In the genomic region with DNA sequence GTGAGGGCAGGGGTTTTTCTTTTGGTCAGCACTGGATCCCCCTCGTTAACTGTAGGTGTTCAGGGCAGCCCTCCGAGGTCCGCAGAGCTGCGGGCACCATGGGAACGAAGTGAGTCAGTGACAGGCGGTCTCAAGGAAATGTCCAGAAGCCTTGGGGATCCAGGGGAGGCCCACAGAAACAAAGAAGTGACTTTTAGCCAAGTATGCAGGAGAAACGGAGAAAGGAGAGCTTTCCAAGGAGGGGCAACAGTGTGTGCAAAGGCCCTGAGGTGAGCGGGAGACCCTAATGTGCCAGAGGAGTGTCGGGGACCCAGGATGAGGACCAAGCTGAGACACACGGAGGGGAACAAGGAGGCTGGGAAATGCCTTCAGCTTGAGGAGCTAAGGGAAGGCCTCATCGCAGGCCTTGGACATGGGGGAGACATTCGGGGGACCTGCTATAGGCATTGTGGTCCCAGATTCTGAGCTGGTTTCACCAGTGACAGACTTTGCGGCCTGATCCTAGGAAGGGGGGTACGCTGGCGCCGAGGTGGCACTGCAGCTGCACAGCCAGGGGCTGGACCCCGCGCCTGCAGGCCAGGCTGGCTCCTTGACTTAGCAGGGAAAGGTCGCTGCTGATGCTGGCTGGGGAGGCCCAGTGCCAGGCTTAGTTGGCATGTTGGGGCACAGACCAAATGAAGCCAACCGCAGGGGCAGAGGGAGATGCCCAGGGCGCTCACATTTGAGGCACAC, we compare ENCODE assay signal across 9 cellular contexts. TPM values are rescaled to one million over a fixed set of nuclear protein-coding genes. Genes with fewer than 3 reads are reported as not detected.
DNase-seq lines count a peak whose midpoint lies in the region; ATAC-seq and TF ChIP-seq lines count a peak whose summit lies in the region.
"Had no signal": no experiment of that assay in that cellular context is flagged by ENCODE, and none has a peak within 500 bp of the region (broad histone marks: within the 10 kb centered on the region; RNA-seq: fewer than 3 reads in every experiment).

No MANE protein-coding gene starts in this region.

- H3K27me3 ChIP-seq in OCI-LY3 (ENCODE audit: low read depth, low read length) (no peaks in the 10 kb centered on the region), esophagus (ENCODE audit: control insufficient read depth in 1 of 2, insufficient read depth in 2 of 2, low read length in 2 of 2) (no peaks in the 10 kb centered on the region)

- H3K27me3 Mint-ChIP-seq in Calu3 (ENCODE audit: unreplicated experiment) (no peaks in the 10 kb centered on the region), progenitor cell of endocrine pancreas (no peaks in the 10 kb centered on the region)

- H3K36me3 ChIP-seq in OCI-LY3 (replicated peaks; ENCODE audit: low read depth, low read length) = peaks cover 21% of the 10 kb centered on the region
- H3K36me3 ChIP-seq in esophagus (ENCODE audit: control insufficient read depth in 2 of 2, insufficient read depth in 2 of 2, low read length in 1 of 2) = peaks cover 4 to 34% of the 10 kb centered on the region in 2 donors

- H3K4me1 ChIP-seq in OCI-LY3 (ENCODE audit: low read length) = peaks cover 14% of the 10 kb centered on the region
- peaks cover 3 to 24% of the 10 kb centered on the region in 2 donors for H3K4me1 ChIP-seq in esophagus (ENCODE audit: control insufficient read depth in 2 of 2, insufficient read depth in 2 of 2, low read length in 1 of 2)

- H3K9me3 ChIP-seq in OCI-LY3 (ENCODE audit: insufficient read depth, low read length) = no peaks in the 10 kb centered on the region
- H3K9me3 ChIP-seq in esophagus (ENCODE audit: control insufficient read depth in 2 of 2, insufficient read depth in 1 of 2, low read depth in 1 of 2, low read length in 1 of 2) = no peaks in the 10 kb centered on the region

- DNase-seq in Calu3 = no peak
- DNase-seq in progenitor cell of endocrine pancreas (ENCODE audit: low spot score, unreplicated experiment) = no peak
- no peak for DNase-seq in NCI-H524 treated with DMSO at 0.1 percent for 48 hours (lab: John Stamatoyannopoulos, UW)
- no peak for DNase-seq in HEK293T (ENCODE audit: extremely low spot score)
- DNase-seq in NCI-H2081 (lab: John Stamatoyannopoulos, UW) = no peak
- DNase-seq: NCI-H1092 treated with DMSO at 0.1 percent for 48 hours had no signal

- no peak for ATAC-seq in HG03025 (IDR thresholded peaks at IDR 0.05; ENCODE audit: low FRiP score, unreplicated experiment)

- POLR2A ChIA-PET in HEK293T (lab: Yijun Ruan, JAX) = no interaction called here

- intact Hi-C loops in Calu3 (cut with micrococcal nuclease; ENCODE audit: unreplicated experiment) = no loop called here

- H3K9ac ChIP-seq in OCI-LY3 (ENCODE audit: low read length) = peak overlapping the region; percentile 76; the same call in 1 of the 2 replicates

- TF ChIP-seq CTCF in Calu3 (IDR thresholded peaks at IDR 0.05; ENCODE audit: unreplicated experiment) (no peak), OCI-LY3 (IDR thresholded peaks at IDR 0.05; ENCODE audit: low read depth, low read length) (no peak), progenitor cell of endocrine pancreas (IDR thresholded peaks at IDR 0.05; ENCODE audit: unreplicated experiment) (no peak)

- peaks cover 20% of the 10 kb centered on the region for H3K4me1 Mint-ChIP-seq in Calu3 (ENCODE audit: low read depth, unreplicated experiment)
- peaks cover 1% of the 10 kb centered on the region for H3K4me1 Mint-ChIP-seq in progenitor cell of endocrine pancreas (ENCODE audit: low read depth)

- H3K27ac ChIP-seq in OCI-LY3 (ENCODE audit: low read length) (no peak overlapping the region), esophagus (ENCODE audit: low read depth in 2 of 2, low read length in 1 of 2) (peak overlapping the region; percentile 82 to 91)

- H3K4me3 ChIP-seq in OCI-LY3 (ENCODE audit: low read length) = peak overlapping the region; percentile 90
- H3K4me3 ChIP-seq in esophagus (ENCODE audit: low read depth in 1 of 2, low read length in 2 of 2) = no peak overlapping the region

- H2AFZ ChIP-seq in OCI-LY3 (ENCODE audit: low read depth, low read length) = no peak overlapping the region

- WGBS in esophagus, 2 donors = 67 to 73% methylated on average over 21 of the region's 21 CpGs

- CTCF ChIA-PET in Calu3 (lab: Charles Lee) (interaction anchor here (1.2 to 1.4 kb wide), 2 partner anchors 9 to 34 kb away, joined by 3 to 8 read pairs; no protein-coding TSS in a partner anchor), HEK293T (lab: Yijun Ruan, JAX) (interaction anchor here (0.7 to 1.0 kb wide), 2 partner anchors 34 to 205 kb away, joined by 3 read pairs; no protein-coding TSS in a partner anchor)

- TSS peak; percentile 23 for BruUV-seq in Calu3 (replicated peaks; lab: Mats Ljungman, UMichigan)

- H3K36me3 Mint-ChIP-seq in Calu3 (ENCODE audit: insufficient read depth, unreplicated experiment) (peaks cover 99% of the 10 kb centered on the region), progenitor cell of endocrine pancreas (ENCODE audit: insufficient read depth) (peaks cover 14% of the 10 kb centered on the region)

- peak overlapping the region; percentile 83 for H3K4me2 ChIP-seq in OCI-LY3 (ENCODE audit: low read length)

- H3K27ac Mint-ChIP-seq in Calu3 (ENCODE audit: unreplicated experiment) = peak overlapping the region; percentile 87
- H3K27ac Mint-ChIP-seq in progenitor cell of endocrine pancreas = peak overlapping the region; percentile 9

- H4K20me1 ChIP-seq in OCI-LY3 (ENCODE audit: insufficient read depth, low read length) = no peaks in the 10 kb centered on the region

- no peaks in the 10 kb centered on the region for H3K79me2 ChIP-seq in OCI-LY3 (ENCODE audit: low read length)

- H3K9me3 Mint-ChIP-seq in Calu3 (ENCODE audit: low read depth, unreplicated experiment) (no peaks in the 10 kb centered on the region), progenitor cell of endocrine pancreas (ENCODE audit: low read depth) (no peaks in the 10 kb centered on the region)

- H3K4me3 Mint-ChIP-seq in Calu3 (ENCODE audit: low read depth, unreplicated experiment) = peak overlapping the region; percentile 72
- H3K4me3 Mint-ChIP-seq in progenitor cell of endocrine pancreas (ENCODE audit: low read depth) = peak overlapping the region; percentile 58

TF ChIP-seq in HEK293T, 16 proteins besides CTCF, POLR2A, EP300 and RAD21:
- TF ChIP-seq ELF4 (IDR thresholded peaks at IDR 0.05) = no peak
- no peak for TF ChIP-seq TARDBP (IDR thresholded peaks at IDR 0.05)
- TF ChIP-seq, protein P1, sequence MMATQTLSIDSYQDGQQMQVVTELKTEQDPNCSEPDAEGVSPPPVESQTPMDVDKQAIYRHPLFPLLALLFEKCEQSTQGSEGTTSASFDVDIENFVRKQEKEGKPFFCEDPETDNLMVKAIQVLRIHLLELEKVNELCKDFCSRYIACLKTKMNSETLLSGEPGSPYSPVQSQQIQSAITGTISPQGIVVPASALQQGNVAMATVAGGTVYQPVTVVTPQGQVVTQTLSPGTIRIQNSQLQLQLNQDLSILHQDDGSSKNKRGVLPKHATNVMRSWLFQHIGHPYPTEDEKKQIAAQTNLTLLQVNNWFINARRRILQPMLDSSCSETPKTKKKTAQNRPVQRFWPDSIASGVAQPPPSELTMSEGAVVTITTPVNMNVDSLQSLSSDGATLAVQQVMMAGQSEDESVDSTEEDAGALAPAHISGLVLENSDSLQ (IDR thresholded peaks at IDR 0.05) = no peak
- no peak for TF ChIP-seq SP1 (IDR thresholded peaks at IDR 0.05)
- TF ChIP-seq FOXK2 (IDR thresholded peaks at IDR 0.05) = no peak
- no peak for TF ChIP-seq FOXA1 (IDR thresholded peaks at IDR 0.05)
- TF ChIP-seq ZNF384 (IDR thresholded peaks at IDR 0.05) = no peak
- TF ChIP-seq LEF1 (IDR thresholded peaks at IDR 0.05; ENCODE audit: borderline replicate concordance) = no peak

RNA-seq across cellular contexts. Expression of a gene that starts 3.3 kb away (rescaled TPM):
- total RNA-seq in Calu3 (2022) (2.2 and 4.9 TPM in 2 replicates), progenitor cell of endocrine pancreas (5.5 and 6.9 TPM in 2 replicates)
- polyA plus RNA-seq in esophagus = 1 to 10 TPM; 3.0 to 6.5 TPM

RNA-seq across cellular contexts. Expression of a gene that starts 9.6 kb away (rescaled TPM):
- 610 and 613 TPM in 2 replicates for total RNA-seq in Calu3 (2022)
- 10 to 100 TPM; 59.2 to 66.8 TPM for polyA plus RNA-seq in esophagus
- 159 and 171 TPM in 2 replicates for total RNA-seq in progenitor cell of endocrine pancreas

RNA-seq across cellular contexts. Expression of a gene that starts 23.7 kb away (rescaled TPM):
- total RNA-seq in Calu3 (2022) (1,023 and 1,145 TPM in 2 replicates), progenitor cell of endocrine pancreas (113 and 139 TPM in 2 replicates)
- polyA plus RNA-seq in esophagus = 100 to 1,000 TPM in 1 of 2 donors, 10 to 100 TPM in 1; 94.8 to 111 TPM
